In genomic region chr17:33968350-33969044, GRCh38 we compare ENCODE assay signal across 1 cellular context.
TF ChIP-seq lines count a peak whose summit lies in the region.

No MANE protein-coding gene starts in this region.

TF ChIP-seq in GM12878, 131 proteins besides CTCF, POLR2A, EP300 and RAD21 (continued from another document):
- TF ChIP-seq SUPT20H (IDR thresholded peaks at IDR 0.05; ENCODE audit: borderline replicate concordance, control insufficient read depth, low read depth, low read length) (no peak), NR2C1 (IDR thresholded peaks at IDR 0.05) (no peak), DPF2 (IDR thresholded peaks at IDR 0.05) (peak; percentile 63), CBFB (IDR thresholded peaks at IDR 0.05; ENCODE audit: low read depth) (0 out of 2 replicates have a peak, but pooled peaks have one; percentile 51), MTA2 (IDR thresholded peaks at IDR 0.05; ENCODE audit: low read depth) (peak; percentile 68; the same call in 1 of the 2 replicates), EED (IDR thresholded peaks at IDR 0.05; ENCODE audit: low read depth) (peak; percentile 93), SP1 (IDR thresholded peaks at IDR 0.05; ENCODE audit: low read depth, low read length) (peak; percentile 49), ETV6 (conservative IDR thresholded peaks at IDR 0.05 in 1 of 2, IDR thresholded peaks at IDR 0.05 in 1 of 2; ENCODE audit: borderline replicate concordance in 1 of 2, low read depth in 1 of 2) (peak in 1 of 2 experiments; percentile 49; a peak in 1 of 4 replicates), POLR2AphosphoS5 (IDR thresholded peaks at IDR 0.05; ENCODE audit: low read length) (no peak), SRF (IDR thresholded peaks at IDR 0.05; ENCODE audit: low read depth in 2 of 2, low read length in 2 of 2) (no peak), YY1 (IDR thresholded peaks at IDR 0.05; ENCODE audit: low read depth, low read length) (peak; percentile 68)
- TF ChIP-seq, protein P1, sequence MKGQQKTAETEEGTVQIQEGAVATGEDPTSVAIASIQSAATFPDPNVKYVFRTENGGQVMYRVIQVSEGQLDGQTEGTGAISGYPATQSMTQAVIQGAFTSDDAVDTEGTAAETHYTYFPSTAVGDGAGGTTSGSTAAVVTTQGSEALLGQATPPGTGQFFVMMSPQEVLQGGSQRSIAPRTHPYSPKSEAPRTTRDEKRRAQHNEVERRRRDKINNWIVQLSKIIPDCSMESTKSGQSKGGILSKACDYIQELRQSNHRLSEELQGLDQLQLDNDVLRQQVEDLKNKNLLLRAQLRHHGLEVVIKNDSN (IDR thresholded peaks at IDR 0.05; ENCODE audit: borderline replicate concordance, extremely low read length, insufficient read depth, low read depth, low read length): no peak
